ENCODE assay signal across 1 cellular context in the genomic region with DNA sequence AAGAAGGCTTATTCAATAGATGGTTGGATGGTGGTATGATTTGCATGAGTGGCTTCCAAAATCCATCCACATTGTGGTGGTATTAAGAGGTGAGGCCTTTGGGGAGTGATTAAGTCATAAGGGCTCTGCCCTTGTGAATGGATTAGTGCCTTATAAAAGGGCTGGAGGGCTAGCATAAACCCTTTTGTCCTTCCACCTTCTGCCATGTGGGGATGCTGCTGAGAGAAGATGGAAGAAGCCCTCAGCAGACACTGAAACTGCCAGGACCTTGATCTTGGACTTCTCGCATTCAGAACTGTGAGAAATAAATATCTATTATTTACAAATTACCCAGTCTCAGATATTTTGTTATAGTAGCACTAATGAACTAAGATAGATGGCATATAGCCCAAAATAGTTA.
TF ChIP-seq lines count a peak whose summit lies in the region.

No MANE protein-coding gene starts in this region.

TF ChIP-seq in liver, 16 proteins besides CTCF, POLR2A, EP300 and RAD21 (continued from another document):
- TF ChIP-seq, protein P1, sequence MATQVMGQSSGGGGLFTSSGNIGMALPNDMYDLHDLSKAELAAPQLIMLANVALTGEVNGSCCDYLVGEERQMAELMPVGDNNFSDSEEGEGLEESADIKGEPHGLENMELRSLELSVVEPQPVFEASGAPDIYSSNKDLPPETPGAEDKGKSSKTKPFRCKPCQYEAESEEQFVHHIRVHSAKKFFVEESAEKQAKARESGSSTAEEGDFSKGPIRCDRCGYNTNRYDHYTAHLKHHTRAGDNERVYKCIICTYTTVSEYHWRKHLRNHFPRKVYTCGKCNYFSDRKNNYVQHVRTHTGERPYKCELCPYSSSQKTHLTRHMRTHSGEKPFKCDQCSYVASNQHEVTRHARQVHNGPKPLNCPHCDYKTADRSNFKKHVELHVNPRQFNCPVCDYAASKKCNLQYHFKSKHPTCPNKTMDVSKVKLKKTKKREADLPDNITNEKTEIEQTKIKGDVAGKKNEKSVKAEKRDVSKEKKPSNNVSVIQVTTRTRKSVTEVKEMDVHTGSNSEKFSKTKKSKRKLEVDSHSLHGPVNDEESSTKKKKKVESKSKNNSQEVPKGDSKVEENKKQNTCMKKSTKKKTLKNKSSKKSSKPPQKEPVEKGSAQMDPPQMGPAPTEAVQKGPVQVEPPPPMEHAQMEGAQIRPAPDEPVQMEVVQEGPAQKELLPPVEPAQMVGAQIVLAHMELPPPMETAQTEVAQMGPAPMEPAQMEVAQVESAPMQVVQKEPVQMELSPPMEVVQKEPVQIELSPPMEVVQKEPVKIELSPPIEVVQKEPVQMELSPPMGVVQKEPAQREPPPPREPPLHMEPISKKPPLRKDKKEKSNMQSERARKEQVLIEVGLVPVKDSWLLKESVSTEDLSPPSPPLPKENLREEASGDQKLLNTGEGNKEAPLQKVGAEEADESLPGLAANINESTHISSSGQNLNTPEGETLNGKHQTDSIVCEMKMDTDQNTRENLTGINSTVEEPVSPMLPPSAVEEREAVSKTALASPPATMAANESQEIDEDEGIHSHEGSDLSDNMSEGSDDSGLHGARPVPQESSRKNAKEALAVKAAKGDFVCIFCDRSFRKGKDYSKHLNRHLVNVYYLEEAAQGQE (IDR thresholded peaks at IDR 0.05), result no peak
- TF ChIP-seq HNF4G (IDR thresholded peaks at IDR 0.05), result no peak
- TF ChIP-seq GABPA (IDR thresholded peaks at IDR 0.05 in 1 of 2, conservative IDR thresholded peaks at IDR 0.05 in 1 of 2), result no peak
- TF ChIP-seq, protein P2, sequence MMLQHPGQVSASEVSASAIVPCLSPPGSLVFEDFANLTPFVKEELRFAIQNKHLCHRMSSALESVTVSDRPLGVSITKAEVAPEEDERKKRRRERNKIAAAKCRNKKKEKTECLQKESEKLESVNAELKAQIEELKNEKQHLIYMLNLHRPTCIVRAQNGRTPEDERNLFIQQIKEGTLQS (IDR thresholded peaks at IDR 0.05), result no peak
- no peak for TF ChIP-seq SP1 (IDR thresholded peaks at IDR 0.05)
- TF ChIP-seq FOXA1 (IDR thresholded peaks at IDR 0.05), result no peak
- TF ChIP-seq YY1 (IDR thresholded peaks at IDR 0.05), result no peak
- TF ChIP-seq, protein P3, sequence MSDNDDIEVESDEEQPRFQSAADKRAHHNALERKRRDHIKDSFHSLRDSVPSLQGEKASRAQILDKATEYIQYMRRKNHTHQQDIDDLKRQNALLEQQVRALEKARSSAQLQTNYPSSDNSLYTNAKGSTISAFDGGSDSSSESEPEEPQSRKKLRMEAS (IDR thresholded peaks at IDR 0.05), result no peak
- TF ChIP-seq TAF1 (conservative IDR thresholded peaks at IDR 0.05), result no peak
- no peak for TF ChIP-seq JUND (IDR thresholded peaks at IDR 0.05)
